ENCODE assay signal across 2 cellular contexts in genomic region chr20:63070771-63071540, GRCh38.
TF ChIP-seq lines count a peak whose summit lies in the region.

No MANE protein-coding gene starts in this region.

TF ChIP-seq in HepG2, 621 proteins besides CTCF, POLR2A, EP300 and RAD21 (continues in another document):
- TF ChIP-seq MYNN (CRISPR knock-in tag; IDR thresholded peaks at IDR 0.05; ENCODE audit: low read depth) = no peak
- TF ChIP-seq ZNF431 (CRISPR knock-in tag; IDR thresholded peaks at IDR 0.05; ENCODE audit: borderline replicate concordance, low read depth) = no peak
- TF ChIP-seq JUND (CRISPR knock-in tag; IDR thresholded peaks at IDR 0.05) = no peak
- no peak for TF ChIP-seq MLXIP (CRISPR knock-in tag; IDR thresholded peaks at IDR 0.05; ENCODE audit: borderline replicate concordance)
- no peak for TF ChIP-seq ZBTB21 (CRISPR knock-in tag; IDR thresholded peaks at IDR 0.05)
- no peak for TF ChIP-seq NR2C2 (CRISPR knock-in tag; IDR thresholded peaks at IDR 0.05; ENCODE audit: borderline replicate concordance)
- TF ChIP-seq ZNF280D (CRISPR knock-in tag; IDR thresholded peaks at IDR 0.05) = no peak
- no peak for TF ChIP-seq ZNF281 (CRISPR knock-in tag; IDR thresholded peaks at IDR 0.05; ENCODE audit: borderline replicate concordance)
- no peak for TF ChIP-seq RARA (CRISPR knock-in tag; IDR thresholded peaks at IDR 0.05)
- TF ChIP-seq ARNT2 (CRISPR knock-in tag; IDR thresholded peaks at IDR 0.05; ENCODE audit: low read depth) = no peak
- TF ChIP-seq PREB (CRISPR knock-in tag; IDR thresholded peaks at IDR 0.05) = no peak
- TF ChIP-seq RFXAP (CRISPR knock-in tag; IDR thresholded peaks at IDR 0.05; ENCODE audit: borderline replicate concordance) = no peak
- TF ChIP-seq ZBTB33 (CRISPR knock-in tag; IDR thresholded peaks at IDR 0.05) = no peak

TF ChIP-seq in WTC11, 78 proteins besides CTCF, POLR2A, EP300 and RAD21:
- TF ChIP-seq ZNF263 (CRISPR knock-in tag; IDR thresholded peaks at IDR 0.05; ENCODE audit: low read depth) (no peak), ESRRA (CRISPR knock-in tag; IDR thresholded peaks at IDR 0.05; ENCODE audit: borderline replicate concordance) (no peak), IRF1 (CRISPR knock-in tag; IDR thresholded peaks at IDR 0.05) (no peak), SOX15 (CRISPR knock-in tag; IDR thresholded peaks at IDR 0.05) (no peak), ZNF232 (CRISPR knock-in tag; IDR thresholded peaks at IDR 0.05) (no peak), KAT7 (CRISPR knock-in tag; IDR thresholded peaks at IDR 0.05; ENCODE audit: borderline replicate concordance) (no peak), ZNF219 (CRISPR knock-in tag; IDR thresholded peaks at IDR 0.05; ENCODE audit: borderline replicate concordance) (no peak), SMAD3 (CRISPR knock-in tag; IDR thresholded peaks at IDR 0.05; ENCODE audit: borderline replicate concordance) (no peak), IRF2 (CRISPR knock-in tag; IDR thresholded peaks at IDR 0.05; ENCODE audit: borderline replicate concordance, low read depth) (no peak), FOXP4 (CRISPR knock-in tag; IDR thresholded peaks at IDR 0.05) (no peak)
